8 cellular contexts compared by ENCODE assay signal in the genomic region with DNA sequence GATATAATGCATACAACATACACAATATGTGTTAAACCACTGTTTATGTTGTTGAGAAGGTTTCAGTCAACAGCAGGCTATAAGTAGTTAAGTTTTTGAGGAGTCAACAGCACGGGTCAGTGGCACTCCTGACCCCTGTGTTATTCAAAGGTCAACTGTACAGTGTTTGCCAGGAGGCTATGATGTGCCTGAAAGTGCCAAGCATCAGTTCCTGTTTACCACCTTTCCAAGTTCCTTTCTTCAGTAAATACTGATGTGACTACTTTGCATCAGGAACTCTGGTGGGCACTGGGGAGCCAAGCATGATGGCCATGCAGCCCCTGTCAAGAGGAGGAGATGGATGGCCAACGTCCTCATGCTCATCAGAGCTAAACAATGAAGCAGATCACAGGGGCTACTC.
"Had no signal": no experiment of that assay in that cellular context is flagged by ENCODE, and none has a peak within 500 bp of the region (broad histone marks: within the 10 kb centered on the region; RNA-seq: fewer than 3 reads in every experiment).

No MANE protein-coding gene starts in this region.

- H3K4me3 Mint-ChIP-seq: GM23338, H9, HFFc6 had no signal

- H3K4me3 ChIP-seq: GM23338 had no signal

- H3K27ac ChIP-seq: HL-60 had no signal

- H3K27ac Mint-ChIP-seq: GM23338, H9, HFFc6 had no signal

- FAIRE-seq: H1, H54 had no signal

- DNase-seq: H9, HFFc6, IMR-90 had no signal

- H3K4me2 ChIP-seq: GM23338 had no signal

- ATAC-seq: GM23338, HCT116 had no signal

- H2AFZ ChIP-seq: GM23338 had no signal
